ENCODE assay signal across 13 cellular contexts in the genomic region with DNA sequence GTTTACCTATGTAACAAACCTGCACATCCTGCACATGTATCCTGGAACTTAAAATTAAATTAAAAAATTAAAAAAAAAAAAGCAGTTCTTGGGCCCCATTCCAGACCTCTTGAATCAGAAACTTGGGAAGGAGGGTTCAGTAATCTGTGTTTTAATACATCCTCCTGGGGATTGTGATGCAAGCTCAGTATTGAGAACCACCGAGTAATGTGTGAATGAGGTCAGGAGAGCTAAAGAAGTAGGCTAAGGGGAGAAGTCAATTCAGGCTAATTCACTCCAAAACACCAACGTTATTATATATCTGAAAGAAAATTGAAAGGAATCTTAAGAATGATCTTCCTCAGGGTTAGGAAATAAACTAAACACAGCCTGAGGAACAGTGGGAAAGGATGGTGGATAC.
DNase-seq lines count a peak whose midpoint lies in the region; ATAC-seq and TF ChIP-seq lines count a peak whose summit lies in the region.
"Had no signal": no experiment of that assay in that cellular context is flagged by ENCODE, and none has a peak within 500 bp of the region (broad histone marks: within the 10 kb centered on the region; RNA-seq: fewer than 3 reads in every experiment).

No MANE protein-coding gene starts in this region.

- H3K14ac ChIP-seq in IMR-90 (replicated peaks; ENCODE audit: low read depth, low read length): no peak overlapping the region

- H2AFZ ChIP-seq in IMR-90 (replicated peaks; ENCODE audit: low read length, poor library complexity): no peak overlapping the region

- in situ Hi-C loops in IMR-90 (cut with MboI; ENCODE audit: low sequenced_read_pairs): no loop called here

- no peak overlapping the region for H3K18ac ChIP-seq in IMR-90 (ENCODE audit: low read depth, low read length)

- no peak overlapping the region for H4K91ac ChIP-seq in IMR-90 (ENCODE audit: insufficient read depth, low read depth, low read length)

- intact Hi-C loops in IMR-90 (cut with micrococcal nuclease): loop anchor here (10.0 kb wide), 1 partner anchor 523 kb away; the partner anchor contains the start of gene KIF13A
- intact Hi-C loops in aorta (cut with DNase I): loop anchor here in 1 of 2 donors (10.0 kb wide), 1 partner anchor 123 kb away; the partner anchor contains the start of gene RNF144B

- no peaks in the 10 kb centered on the region for H3K27me3 ChIP-seq in IMR-90 (ENCODE audit: control insufficient read depth, insufficient read depth, low read length)
- H3K27me3 ChIP-seq in aorta (ENCODE audit: control insufficient read depth in 1 of 2, insufficient read depth in 2 of 2, low read length in 1 of 2): no peaks in the 10 kb centered on the region

- H3K4me1 ChIP-seq in IMR-90 (ENCODE audit: control insufficient read depth, insufficient read depth, low read length): peaks cover 8% of the 10 kb centered on the region
- peaks cover 0 to 4% of the 10 kb centered on the region in 2 donors for H3K4me1 ChIP-seq in aorta (ENCODE audit: control insufficient read depth in 1 of 2, insufficient read depth in 2 of 2, low read length in 2 of 2)

- no CpG with 5 or more reads among the region's 2 CpGs for WGBS in IMR-90 (ENCODE audit: extremely low coverage in 2 of 2, insufficient read length in 1 of 2), 2 experiments
- WGBS in aorta, 2 donors: 8 to 12% methylated on average over 2 of the region's 2 CpGs

- no peak overlapping the region for H3K23ac ChIP-seq in IMR-90 (ENCODE audit: low read depth, low read length)

- H2BK5ac ChIP-seq in IMR-90 (ENCODE audit: low read depth, low read length, poor library complexity, severe bottlenecking): no peak overlapping the region

- dilution Hi-C loops in IMR-90 (cut with HindIII; ENCODE audit: low sequenced_read_pairs, unreplicated experiment): no loop called here

- CTCF ChIA-PET in IMR-90 (lab: Yijun Ruan, JAX): no interaction called here

- no peak overlapping the region for H3K4me2 ChIP-seq in IMR-90 (ENCODE audit: low read depth, low read length)

- TF ChIP-seq CTCF in IMR-90 (conservative IDR thresholded peaks at IDR 0.05; ENCODE audit: low read depth, low read length) (no peak), choroid plexus epithelial cell (conservative IDR thresholded peaks at IDR 0.05; ENCODE audit: low read depth, low read length) (no peak)

- H2AK9ac ChIP-seq in IMR-90 (replicated peaks; ENCODE audit: low read depth, low read length, poor library complexity): no peak overlapping the region

- no peak overlapping the region for H4K8ac ChIP-seq in IMR-90 (ENCODE audit: low read depth in 2 of 2, low read length in 2 of 2)

- no peak overlapping the region for H4K5ac ChIP-seq in IMR-90 (ENCODE audit: low read depth, low read length)

- H3K9me3 ChIP-seq in IMR-90 (ENCODE audit: control insufficient read depth, insufficient read depth, low read length): no peaks in the 10 kb centered on the region
- no peaks in the 10 kb centered on the region for H3K9me3 ChIP-seq in aorta (ENCODE audit: control insufficient read depth, low read length)

- H2BK120ac ChIP-seq in IMR-90 (ENCODE audit: low read depth, low read length): no peak overlapping the region

- H3K27ac ChIP-seq in IMR-90 (ENCODE audit: insufficient read depth, low read length) (no peak overlapping the region), aorta (ENCODE audit: low read depth in 1 of 2, low read length in 2 of 2) (no peak overlapping the region)

- POLR2A ChIA-PET in IMR-90 (lab: Charles Lee; ENCODE audit: unreplicated experiment): no interaction called here

- H3K4me3 ChIP-seq in IMR-90 (ENCODE audit: insufficient read depth, low read depth, low read length) (no peak overlapping the region), choroid plexus epithelial cell (ENCODE audit: low read depth, low read length) (no peak overlapping the region), aorta (ENCODE audit: low read length in 2 of 2) (no peak overlapping the region)

- ATAC-seq in IMR-90 (ENCODE audit: low read depth): peak; percentile 46
- ATAC-seq in aorta (ENCODE audit: low FRiP score): no peak
- no peak for ATAC-seq in HG02885 (IDR thresholded peaks at IDR 0.05; ENCODE audit: poor library complexity, unreplicated experiment)
- no peak for ATAC-seq in HG03520 (IDR thresholded peaks at IDR 0.05; ENCODE audit: unreplicated experiment)
- ATAC-seq: CD8-positive, alpha-beta T cell had no signal

- no peaks in the 10 kb centered on the region for H3K79me1 ChIP-seq in IMR-90 (ENCODE audit: low read depth in 1 of 2, low read length in 2 of 2)

- H3K9me1 ChIP-seq in IMR-90 (ENCODE audit: insufficient read depth, low read length): peaks cover 3% of the 10 kb centered on the region; the same call in 1 of the 2 replicates

- H3K9ac ChIP-seq in IMR-90 (ENCODE audit: low read depth, low read length): no peak overlapping the region

- no peak overlapping the region for H3K4ac ChIP-seq in IMR-90 (ENCODE audit: low read depth, low read length)

- no peak overlapping the region for H2AK5ac ChIP-seq in IMR-90 (ENCODE audit: low read depth, low read length)

- H3K56ac ChIP-seq in IMR-90 (ENCODE audit: extremely low read depth, insufficient read depth, low read length): no peak overlapping the region

- H3K36me3 ChIP-seq in IMR-90 (ENCODE audit: control insufficient read depth, insufficient read depth, low read length): no peaks in the 10 kb centered on the region
- no peaks in the 10 kb centered on the region for H3K36me3 ChIP-seq in aorta (ENCODE audit: control insufficient read depth in 1 of 2, insufficient read depth in 2 of 2, low read length in 1 of 2)

- BruUV-seq in IMR-90 (replicated peaks; lab: Mats Ljungman, UMichigan): no TSS peak

- TF ChIP-seq POLR2A in IMR-90 (IDR thresholded peaks at IDR 0.05; ENCODE audit: low read depth, low read length): no peak

- H2BK20ac ChIP-seq in IMR-90 (ENCODE audit: low read depth, low read length): no peak overlapping the region

- H4K20me1 ChIP-seq in IMR-90 (ENCODE audit: insufficient read depth, low read length): no peaks in the 10 kb centered on the region

- DNase-seq in AG08395 (ENCODE audit: low spot score): peak; percentile 39
- DNase-seq in IMR-90: peak; percentile 35
- DNase-seq in choroid plexus epithelial cell (ENCODE audit: low read depth): peak; percentile 52
- peak; percentile 59 for DNase-seq in iris pigment epithelial cell (ENCODE audit: low read depth)
- DNase-seq in aorta: no peak
- DNase-seq in D341Med (ENCODE audit: low spot score): no peak
- DNase-seq: CD8-positive, alpha-beta T cell; DND-41; KBM-7; NCI-H774; SIG-M5 had no signal

- TF ChIP-seq RAD21 in IMR-90 (IDR thresholded peaks at IDR 0.05; ENCODE audit: low read length): no peak

- no peak overlapping the region for H2BK15ac ChIP-seq in IMR-90 (ENCODE audit: low read depth, low read length)

TF ChIP-seq in IMR-90, 13 proteins besides CTCF, POLR2A, EP300 and RAD21:
- TF ChIP-seq NFE2L2 (IDR thresholded peaks at IDR 0.05; ENCODE audit: low read depth, low read length): no peak
- TF ChIP-seq CEBPB (IDR thresholded peaks at IDR 0.05; ENCODE audit: low read depth, low read length): 0 out of 2 replicates have a peak, but pooled peaks have one; percentile 4

Comparison
In these comparisons a context has a peak if more than half of its experiments do, and no peak if none do; other contexts are left out.
1. DNase-seq: peak in AG08395 (single experiment), IMR-90 (single experiment), choroid plexus epithelial cell (single experiment) and iris pigment epithelial cell (single experiment); none in aorta (0 of 2) and D341Med (single experiment).